5 cellular contexts compared by ENCODE assay signal in the genomic region with DNA sequence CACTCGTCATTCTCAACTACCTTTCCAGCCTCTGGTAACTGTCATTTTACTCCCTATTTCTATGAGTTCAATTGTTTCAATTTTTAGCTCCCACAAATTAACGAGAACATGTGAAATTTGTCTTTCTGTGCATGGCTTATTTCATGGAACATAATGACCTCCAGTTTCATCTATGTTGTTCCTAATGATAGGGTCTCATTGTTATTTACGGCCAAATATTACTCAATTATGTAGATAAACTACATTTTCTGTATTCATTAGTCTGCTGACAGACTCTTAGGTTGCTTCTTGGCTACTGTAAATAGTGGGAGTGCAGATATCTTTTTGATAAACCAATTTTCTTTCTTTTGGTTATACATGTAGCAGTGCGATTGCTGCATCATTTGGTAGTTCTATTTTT.
"Had no signal": no experiment of that assay in that cellular context is flagged by ENCODE, and none has a peak within 500 bp of the region (broad histone marks: within the 10 kb centered on the region; RNA-seq: fewer than 3 reads in every experiment).

No MANE protein-coding gene starts in this region.

- H3K27ac ChIP-seq: HL-60 had no signal

- H3K4me3 ChIP-seq: K562 had no signal

- ATAC-seq: HepG2, K562 had no signal

- DNase-seq: IMR-90, KBM-7 had no signal
